ENCODE assay signal across 1 cellular context in the genomic region with DNA sequence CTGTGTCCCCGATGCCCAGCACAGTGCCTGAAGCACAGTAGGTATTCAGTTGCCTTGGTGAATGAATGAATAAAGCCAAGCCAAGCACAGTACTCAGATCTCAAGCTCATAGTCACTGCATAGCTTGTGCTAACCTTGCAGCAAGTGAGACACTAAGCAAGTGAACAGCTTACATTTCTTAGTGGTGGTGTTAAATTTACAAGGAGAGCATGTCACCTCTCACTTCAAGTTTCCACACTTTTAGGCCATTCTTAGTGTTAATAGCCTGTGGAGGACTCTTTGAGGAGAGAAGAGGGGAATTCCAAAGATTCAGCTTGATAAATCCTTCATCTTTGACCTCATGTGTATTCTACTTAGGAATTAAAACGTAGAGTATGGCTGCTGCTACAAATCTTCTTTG.
A peak's percentile ranks its signal among the peaks of the same experiment; 100 is the strongest.
TF ChIP-seq lines count a peak whose summit lies in the region.

No MANE protein-coding gene starts in this region.

TF ChIP-seq in GM12878, 131 proteins besides CTCF, POLR2A, EP300 and RAD21:
- TF ChIP-seq, protein P1, sequence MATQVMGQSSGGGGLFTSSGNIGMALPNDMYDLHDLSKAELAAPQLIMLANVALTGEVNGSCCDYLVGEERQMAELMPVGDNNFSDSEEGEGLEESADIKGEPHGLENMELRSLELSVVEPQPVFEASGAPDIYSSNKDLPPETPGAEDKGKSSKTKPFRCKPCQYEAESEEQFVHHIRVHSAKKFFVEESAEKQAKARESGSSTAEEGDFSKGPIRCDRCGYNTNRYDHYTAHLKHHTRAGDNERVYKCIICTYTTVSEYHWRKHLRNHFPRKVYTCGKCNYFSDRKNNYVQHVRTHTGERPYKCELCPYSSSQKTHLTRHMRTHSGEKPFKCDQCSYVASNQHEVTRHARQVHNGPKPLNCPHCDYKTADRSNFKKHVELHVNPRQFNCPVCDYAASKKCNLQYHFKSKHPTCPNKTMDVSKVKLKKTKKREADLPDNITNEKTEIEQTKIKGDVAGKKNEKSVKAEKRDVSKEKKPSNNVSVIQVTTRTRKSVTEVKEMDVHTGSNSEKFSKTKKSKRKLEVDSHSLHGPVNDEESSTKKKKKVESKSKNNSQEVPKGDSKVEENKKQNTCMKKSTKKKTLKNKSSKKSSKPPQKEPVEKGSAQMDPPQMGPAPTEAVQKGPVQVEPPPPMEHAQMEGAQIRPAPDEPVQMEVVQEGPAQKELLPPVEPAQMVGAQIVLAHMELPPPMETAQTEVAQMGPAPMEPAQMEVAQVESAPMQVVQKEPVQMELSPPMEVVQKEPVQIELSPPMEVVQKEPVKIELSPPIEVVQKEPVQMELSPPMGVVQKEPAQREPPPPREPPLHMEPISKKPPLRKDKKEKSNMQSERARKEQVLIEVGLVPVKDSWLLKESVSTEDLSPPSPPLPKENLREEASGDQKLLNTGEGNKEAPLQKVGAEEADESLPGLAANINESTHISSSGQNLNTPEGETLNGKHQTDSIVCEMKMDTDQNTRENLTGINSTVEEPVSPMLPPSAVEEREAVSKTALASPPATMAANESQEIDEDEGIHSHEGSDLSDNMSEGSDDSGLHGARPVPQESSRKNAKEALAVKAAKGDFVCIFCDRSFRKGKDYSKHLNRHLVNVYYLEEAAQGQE (IDR thresholded peaks at IDR 0.05; ENCODE audit: low read depth, low read length), result no peak
- TF ChIP-seq, protein P2, sequence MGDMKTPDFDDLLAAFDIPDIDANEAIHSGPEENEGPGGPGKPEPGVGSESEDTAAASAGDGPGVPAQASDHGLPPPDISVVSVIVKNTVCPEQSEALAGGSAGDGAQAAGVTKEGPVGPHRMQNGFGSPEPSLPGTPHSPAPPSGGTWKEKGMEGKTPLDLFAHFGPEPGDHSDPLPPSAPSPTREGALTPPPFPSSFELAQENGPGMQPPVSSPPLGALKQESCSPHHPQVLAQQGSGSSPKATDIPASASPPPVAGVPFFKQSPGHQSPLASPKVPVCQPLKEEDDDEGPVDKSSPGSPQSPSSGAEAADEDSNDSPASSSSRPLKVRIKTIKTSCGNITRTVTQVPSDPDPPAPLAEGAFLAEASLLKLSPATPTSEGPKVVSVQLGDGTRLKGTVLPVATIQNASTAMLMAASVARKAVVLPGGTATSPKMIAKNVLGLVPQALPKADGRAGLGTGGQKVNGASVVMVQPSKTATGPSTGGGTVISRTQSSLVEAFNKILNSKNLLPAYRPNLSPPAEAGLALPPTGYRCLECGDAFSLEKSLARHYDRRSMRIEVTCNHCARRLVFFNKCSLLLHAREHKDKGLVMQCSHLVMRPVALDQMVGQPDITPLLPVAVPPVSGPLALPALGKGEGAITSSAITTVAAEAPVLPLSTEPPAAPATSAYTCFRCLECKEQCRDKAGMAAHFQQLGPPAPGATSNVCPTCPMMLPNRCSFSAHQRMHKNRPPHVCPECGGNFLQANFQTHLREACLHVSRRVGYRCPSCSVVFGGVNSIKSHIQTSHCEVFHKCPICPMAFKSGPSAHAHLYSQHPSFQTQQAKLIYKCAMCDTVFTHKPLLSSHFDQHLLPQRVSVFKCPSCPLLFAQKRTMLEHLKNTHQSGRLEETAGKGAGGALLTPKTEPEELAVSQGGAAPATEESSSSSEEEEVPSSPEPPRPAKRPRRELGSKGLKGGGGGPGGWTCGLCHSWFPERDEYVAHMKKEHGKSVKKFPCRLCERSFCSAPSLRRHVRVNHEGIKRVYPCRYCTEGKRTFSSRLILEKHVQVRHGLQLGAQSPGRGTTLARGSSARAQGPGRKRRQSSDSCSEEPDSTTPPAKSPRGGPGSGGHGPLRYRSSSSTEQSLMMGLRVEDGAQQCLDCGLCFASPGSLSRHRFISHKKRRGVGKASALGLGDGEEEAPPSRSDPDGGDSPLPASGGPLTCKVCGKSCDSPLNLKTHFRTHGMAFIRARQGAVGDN (IDR thresholded peaks at IDR 0.05), result 0 out of 2 replicates have a peak, but pooled peaks have one; percentile 29
- TF ChIP-seq MEF2B (IDR thresholded peaks at IDR 0.05; ENCODE audit: partially characterized antibody, poor library complexity, severe bottlenecking) (no peak), YBX1 (IDR thresholded peaks at IDR 0.05) (no peak), TCF7 (IDR thresholded peaks at IDR 0.05; ENCODE audit: borderline replicate concordance) (no peak), IKZF1 (conservative IDR thresholded peaks at IDR 0.05) (0 out of 2 replicates have a peak, but pooled peaks have one; percentile 31), ZSCAN29 (IDR thresholded peaks at IDR 0.05) (no peak)
- TF ChIP-seq, protein P3, sequence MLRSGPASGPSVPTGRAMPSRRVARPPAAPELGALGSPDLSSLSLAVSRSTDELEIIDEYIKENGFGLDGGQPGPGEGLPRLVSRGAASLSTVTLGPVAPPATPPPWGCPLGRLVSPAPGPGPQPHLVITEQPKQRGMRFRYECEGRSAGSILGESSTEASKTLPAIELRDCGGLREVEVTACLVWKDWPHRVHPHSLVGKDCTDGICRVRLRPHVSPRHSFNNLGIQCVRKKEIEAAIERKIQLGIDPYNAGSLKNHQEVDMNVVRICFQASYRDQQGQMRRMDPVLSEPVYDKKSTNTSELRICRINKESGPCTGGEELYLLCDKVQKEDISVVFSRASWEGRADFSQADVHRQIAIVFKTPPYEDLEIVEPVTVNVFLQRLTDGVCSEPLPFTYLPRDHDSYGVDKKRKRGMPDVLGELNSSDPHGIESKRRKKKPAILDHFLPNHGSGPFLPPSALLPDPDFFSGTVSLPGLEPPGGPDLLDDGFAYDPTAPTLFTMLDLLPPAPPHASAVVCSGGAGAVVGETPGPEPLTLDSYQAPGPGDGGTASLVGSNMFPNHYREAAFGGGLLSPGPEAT (IDR thresholded peaks at IDR 0.05; ENCODE audit: low read depth), result 0 out of 2 replicates have a peak, but pooled peaks have one; percentile 42
- TF ChIP-seq, protein P4, sequence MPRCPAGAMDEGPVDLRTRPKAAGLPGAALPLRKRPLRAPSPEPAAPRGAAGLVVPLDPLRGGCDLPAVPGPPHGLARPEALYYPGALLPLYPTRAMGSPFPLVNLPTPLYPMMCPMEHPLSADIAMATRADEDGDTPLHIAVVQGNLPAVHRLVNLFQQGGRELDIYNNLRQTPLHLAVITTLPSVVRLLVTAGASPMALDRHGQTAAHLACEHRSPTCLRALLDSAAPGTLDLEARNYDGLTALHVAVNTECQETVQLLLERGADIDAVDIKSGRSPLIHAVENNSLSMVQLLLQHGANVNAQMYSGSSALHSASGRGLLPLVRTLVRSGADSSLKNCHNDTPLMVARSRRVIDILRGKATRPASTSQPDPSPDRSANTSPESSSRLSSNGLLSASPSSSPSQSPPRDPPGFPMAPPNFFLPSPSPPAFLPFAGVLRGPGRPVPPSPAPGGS (IDR thresholded peaks at IDR 0.05; ENCODE audit: borderline replicate concordance, insufficient read depth, low read depth, low read length, poor library complexity, severe bottlenecking), result no peak
